8 cellular contexts compared by ENCODE assay signal in genomic region chr2:182866461-182867369, GRCh38. TPM values are rescaled to one million over a fixed set of nuclear protein-coding genes. Genes with fewer than 3 reads are reported as not detected.
A peak's percentile ranks its signal among the peaks of the same experiment; 100 is the strongest.
DNase-seq lines count a peak whose midpoint lies in the region; ATAC-seq and TF ChIP-seq lines count a peak whose summit lies in the region.

FRZB (minus strand) TSS chr2:182866637; CDS start chr2:182866552, 85 bp downstream.

- peaks cover 63% of the 10 kb centered on the region for H3K27me3 Mint-ChIP-seq in activated naive CD8-positive, alpha-beta T cell treated with anti-CD3 and anti-CD28 coated beads, Interleukin-2, amount 50 U/mL, for 24 hours

- intact Hi-C loops in Right ventricle myocardium inferior (cut with DNase I) (no loop called here), ovary (cut with DNase I) (no loop called here)

- 1 to 2% (median 1%) methylated on average over 53 to 55 of the region's 55 CpGs for WGBS in ovary, 3 donors

- peak within 1 kb of the TSS in 1 of 2 donors; percentile 54 for H3K27ac ChIP-seq in ovary

- peak within 1 kb of the TSS; percentile 63 for H3K4me3 Mint-ChIP-seq in activated naive CD8-positive, alpha-beta T cell treated with anti-CD3 and anti-CD28 coated beads, Interleukin-2, amount 50 U/mL, for 24 hours

- no peak within 1 kb of the TSS for H3K27ac Mint-ChIP-seq in activated naive CD8-positive, alpha-beta T cell treated with anti-CD3 and anti-CD28 coated beads, Interleukin-2, amount 50 U/mL, for 24 hours

- peaks cover 10% of the 10 kb centered on the region for H3K4me1 Mint-ChIP-seq in activated naive CD8-positive, alpha-beta T cell treated with anti-CD3 and anti-CD28 coated beads, Interleukin-2, amount 50 U/mL, for 24 hours

- no peaks in the 10 kb centered on the region for H3K9me3 Mint-ChIP-seq in activated naive CD8-positive, alpha-beta T cell treated with anti-CD3 and anti-CD28 coated beads, Interleukin-2, amount 50 U/mL, for 24 hours

- no peak for TF ChIP-seq EP300 in ovary (IDR thresholded peaks at IDR 0.05)

- no peaks in the 10 kb centered on the region for H3K36me3 ChIP-seq in ovary

- ATAC-seq in activated naive CD8-positive, alpha-beta T cell treated with anti-CD3 and anti-CD28 coated beads, Interleukin-2, amount 50 U/mL, for 24 hours: peak; percentile 63
- ATAC-seq in Right ventricle myocardium inferior: peak; percentile 83
- no peak for ATAC-seq in GM21528 (IDR thresholded peaks at IDR 0.05; ENCODE audit: low FRiP score, unreplicated experiment)
- no peak for ATAC-seq in HG02642 (IDR thresholded peaks at IDR 0.05; ENCODE audit: poor library complexity, unreplicated experiment)

- TF ChIP-seq CTCF in ovary (IDR thresholded peaks at IDR 0.05): no peak

- no peaks in the 10 kb centered on the region for H3K27me3 ChIP-seq in ovary

- H3K4me3 ChIP-seq in ovary: peak within 1 kb of the TSS; percentile 50

- no peaks in the 10 kb centered on the region for H3K9me3 ChIP-seq in ovary

- TF ChIP-seq POLR2A in ovary (IDR thresholded peaks at IDR 0.05): no peak

- no peaks in the 10 kb centered on the region for H3K36me3 Mint-ChIP-seq in activated naive CD8-positive, alpha-beta T cell treated with anti-CD3 and anti-CD28 coated beads, Interleukin-2, amount 50 U/mL, for 24 hours (ENCODE audit: low read depth)

- peak; percentile 64 for DNase-seq in COLO668 (lab: John Stamatoyannopoulos, UW; ENCODE audit: unreplicated experiment)
- DNase-seq in HuH-7.5 (ENCODE audit: low spot score): peak; percentile 68
- DNase-seq in activated naive CD8-positive, alpha-beta T cell treated with anti-CD3 and anti-CD28 coated beads, Interleukin-2, amount 50 U/mL, for 24 hours: peak; percentile 2
- DNase-seq in Right ventricle myocardium inferior (ENCODE audit: missing footprints): peak; percentile 71
- peak; percentile 73 to 84 (median 80) for DNase-seq in ovary
- no peak for DNase-seq in central memory CD4-positive, alpha-beta T cell

- peaks cover 5% of the 10 kb centered on the region for H3K4me1 ChIP-seq in ovary (ENCODE audit: insufficient read depth)

RNA-seq across cellular contexts. Expression of gene FRZB, which starts in this region (rescaled TPM):
- total RNA-seq in Right ventricle myocardium inferior: 1.3 TPM
- 1 to 10 TPM; 2.8 to 6.3 (median 3.8) TPM for total RNA-seq in ovary
- 10 to 100 TPM; 12.6 to 22.8 TPM for polyA plus RNA-seq in ovary

Comparison
In these comparisons a context has a peak if more than half of its experiments do, and no peak if none do; other contexts are left out.
1. ATAC-seq: peak in activated naive CD8-positive, alpha-beta T cell treated with anti-CD3 and anti-CD28 coated beads, Interleukin-2, amount 50 U/mL, for 24 hours (single experiment) and Right ventricle myocardium inferior (single experiment); none in GM21528 (single experiment) and HG02642 (single experiment).